Comparison of ENCODE assay signal across 7 cellular contexts in genomic region chr1:28509705-28510349, GRCh38. TPM values are rescaled to one million over a fixed set of nuclear protein-coding genes. Genes with fewer than 3 reads are reported as not detected.
DNase-seq lines count a peak whose midpoint lies in the region; ATAC-seq lines count a peak whose summit lies in the region.

No MANE protein-coding gene starts in this region.

- H3K4me1 ChIP-seq in HUES48 (ENCODE audit: control insufficient read depth, insufficient read depth, low read length), result peaks cover 20% of the 10 kb centered on the region

- H3K27ac ChIP-seq in HUES48 (ENCODE audit: low read depth, low read length), result peak overlapping the region; percentile 100

- H3K9ac ChIP-seq in HUES48 (ENCODE audit: low read depth, low read length), result peak overlapping the region; percentile 99

- no peaks in the 10 kb centered on the region for H3K9me3 ChIP-seq in HUES48 (ENCODE audit: control insufficient read depth, insufficient read depth, low read length)

- peak overlapping the region; percentile 92; the same call in 1 of the 2 replicates for H3K4me3 ChIP-seq in HUES48 (ENCODE audit: low read depth, low read length)

- H3K36me3 ChIP-seq in HUES48 (ENCODE audit: control insufficient read depth, insufficient read depth, low read length), result peaks cover 73% of the 10 kb centered on the region

- intact Hi-C loops in Right ventricle myocardium inferior (cut with DNase I), result no loop called here

- peak; percentile 30 for DNase-seq in activated CD4-positive, alpha-beta T cell treated with anti-CD3 and anti-CD28 coated beads, Interleukin-2, amount 50 U/mL, for 1 hour
- peak; percentile 24 for DNase-seq in fibroblast of gingiva (ENCODE audit: low read depth)
- DNase-seq in stimulated activated CD4-positive, alpha-beta T cell treated with anti-CD3 and anti-CD28 coated beads, Interleukin-2, amount 100 ng/mL, for 48 hours, result peak; percentile 45 to 51
- DNase-seq in Right ventricle myocardium inferior (ENCODE audit: missing footprints), result no peak
- no peak for DNase-seq in NCI-H1092 treated with DMSO at 0.1 percent for 48 hours (lab: John Stamatoyannopoulos, UW)

- no peak for ATAC-seq in Right ventricle myocardium inferior
- ATAC-seq in HG03439 (IDR thresholded peaks at IDR 0.05; ENCODE audit: unreplicated experiment), result no peak

- no peaks in the 10 kb centered on the region for H3K27me3 ChIP-seq in HUES48 (ENCODE audit: control insufficient read depth, insufficient read depth, low read length)

RNA-seq across cellular contexts. Expression of gene RCC1, which starts 4.0 kb away (rescaled TPM):
- total RNA-seq in Right ventricle myocardium inferior, result 8.5 TPM

RNA-seq across cellular contexts. Expression of gene TRNAU1AP, which starts 43.1 kb away (rescaled TPM):
- total RNA-seq in Right ventricle myocardium inferior, result 15.9 TPM

Comparison
In these comparisons a context has a peak if more than half of its experiments do, and no peak if none do; other contexts are left out.
1. DNase-seq: peak in activated CD4-positive, alpha-beta T cell treated with anti-CD3 and anti-CD28 coated beads, Interleukin-2, amount 50 U/mL, for 1 hour (single experiment), fibroblast of gingiva (single experiment) and stimulated activated CD4-positive, alpha-beta T cell treated with anti-CD3 and anti-CD28 coated beads, Interleukin-2, amount 100 ng/mL, for 48 hours (2 of 2); none in Right ventricle myocardium inferior (single experiment) and NCI-H1092 treated with DMSO at 0.1 percent for 48 hours (single experiment).